ENCODE assay signal across 20 cellular contexts in the genomic region with DNA sequence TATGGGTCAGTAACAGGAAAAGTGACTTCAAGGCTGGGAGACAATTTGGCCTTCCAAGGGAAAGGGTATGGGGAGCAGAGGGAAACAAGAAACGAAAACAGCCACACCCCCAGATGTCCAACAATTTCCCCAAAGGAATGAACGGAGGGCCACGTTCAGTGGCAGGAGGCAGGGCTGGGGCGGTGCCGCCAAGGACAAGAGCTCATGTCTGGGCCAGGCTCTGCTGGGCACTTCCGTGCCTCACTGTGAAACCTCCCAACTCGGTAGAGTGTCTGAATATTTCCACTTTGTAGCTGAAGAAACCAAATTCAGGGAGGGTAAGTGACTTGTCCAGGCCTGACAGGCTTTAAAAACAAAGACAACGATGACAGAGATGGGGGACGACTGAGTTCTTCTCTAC. TPM values are rescaled to one million over a fixed set of nuclear protein-coding genes. Genes with fewer than 3 reads are reported as not detected.
"Had no signal": no experiment of that assay in that cellular context is flagged by ENCODE, and none has a peak within 500 bp of the region (broad histone marks: within the 10 kb centered on the region; RNA-seq: fewer than 3 reads in every experiment).

No MANE protein-coding gene starts in this region.

- H3K4me3 Mint-ChIP-seq: activated B cell treated with CpG ODN at 0.5 μM for 24 hours; activated naive CD8-positive, alpha-beta T cell treated with anti-CD3 and anti-CD28 coated beads, Interleukin-2, amount 10 ng/mL, durations not matched to agents 7 days and 5 days; endodermal cell; neural crest cell; stimulated activated memory B cell treated with anti-CD40 and anti-IgM and Interleukin-4, amounts not matched to agents 10 μg/mL and 1 μg/mL and 100 μg/mL, for 72 hours had no signal

- H3K27ac ChIP-seq: brain microvascular endothelial cell, uterus had no signal

- H3K9me3 Mint-ChIP-seq: activated B cell treated with CpG ODN at 0.5 μM for 24 hours; activated naive CD8-positive, alpha-beta T cell treated with anti-CD3 and anti-CD28 coated beads, Interleukin-2, amount 10 ng/mL, durations not matched to agents 7 days and 5 days; endodermal cell; neural crest cell; stimulated activated memory B cell treated with anti-CD40 and anti-IgM and Interleukin-4, amounts not matched to agents 10 μg/mL and 1 μg/mL and 100 μg/mL, for 72 hours had no signal

- H3K27me3 Mint-ChIP-seq: activated B cell treated with CpG ODN at 0.5 μM for 24 hours; activated naive CD8-positive, alpha-beta T cell treated with anti-CD3 and anti-CD28 coated beads, Interleukin-2, amount 10 ng/mL, durations not matched to agents 7 days and 5 days; stimulated activated memory B cell treated with anti-CD40 and anti-IgM and Interleukin-4, amounts not matched to agents 10 μg/mL and 1 μg/mL and 100 μg/mL, for 72 hours had no signal

- H3K36me3 ChIP-seq: uterus had no signal

- H3K4me3 ChIP-seq: dorsolateral prefrontal cortex, esophagus muscularis mucosa, thyroid gland, uterus had no signal

- FAIRE-seq: islet of Langerhans had no signal

- H3K9me3 ChIP-seq: esophagus muscularis mucosa, thyroid gland, uterus had no signal

- ATAC-seq: left ventricle myocardium superior; stimulated activated memory B cell treated with anti-CD40 and anti-IgM and Interleukin-4, amounts not matched to agents 10 μg/mL and 1 μg/mL and 100 μg/mL, for 72 hours had no signal

- H3K27ac Mint-ChIP-seq: activated B cell treated with CpG ODN at 0.5 μM for 24 hours; activated naive CD8-positive, alpha-beta T cell treated with anti-CD3 and anti-CD28 coated beads, Interleukin-2, amount 10 ng/mL, durations not matched to agents 7 days and 5 days; endodermal cell; stimulated activated memory B cell treated with anti-CD40 and anti-IgM and Interleukin-4, amounts not matched to agents 10 μg/mL and 1 μg/mL and 100 μg/mL, for 72 hours had no signal

- H3K4me1 ChIP-seq: uterus had no signal

- H3K4me1 Mint-ChIP-seq: activated B cell treated with CpG ODN at 0.5 μM for 24 hours; activated naive CD8-positive, alpha-beta T cell treated with anti-CD3 and anti-CD28 coated beads, Interleukin-2, amount 10 ng/mL, durations not matched to agents 7 days and 5 days; endodermal cell; neural crest cell had no signal

- DNase-seq: activated B cell treated with CpG ODN at 0.5 μM for 24 hours; activated naive CD4-positive, alpha-beta T cell; activated naive CD8-positive, alpha-beta T cell treated with anti-CD3 and anti-CD28 coated beads, Interleukin-2, amount 10 ng/mL, durations not matched to agents 7 days and 5 days; brain microvascular endothelial cell; cerebellar nuclear complex; left ventricle myocardium superior; stimulated activated CD4-positive, alpha-beta T cell treated with anti-CD3 and anti-CD28 coated beads, Interleukin-12 subunit alpha, Interleukin-12 subunit beta, amount 100 ng/mL, for 4 hours; stimulated activated CD4-positive, alpha-beta T cell treated with anti-CD3 and anti-CD28 coated beads, Interleukin-2, amount 100 ng/mL, for 24 hours; T-helper 2 cell; thyroid gland; uterus had no signal

- H3K36me3 Mint-ChIP-seq: activated naive CD8-positive, alpha-beta T cell treated with anti-CD3 and anti-CD28 coated beads, Interleukin-2, amount 10 ng/mL, durations not matched to agents 7 days and 5 days had no signal

- H3K27me3 ChIP-seq: brain microvascular endothelial cell, dorsolateral prefrontal cortex, esophagus muscularis mucosa, thyroid gland, uterus had no signal

RNA-seq across cellular contexts. Expression of a gene that starts 52.8 kb away (rescaled TPM):
- total RNA-seq: activated B cell treated with CpG ODN at 0.5 μM for 24 hours; activated CD8-positive, alpha-beta memory T cell treated with anti-CD3 and anti-CD28 coated beads for 36 hours; activated naive CD8-positive, alpha-beta T cell treated with anti-CD3 and anti-CD28 coated beads, Interleukin-2, amount 10 ng/mL, durations not matched to agents 7 days and 5 days; endodermal cell; esophagus muscularis mucosa; left ventricle myocardium superior; osteoblast; pulmonary artery endothelial cell; thyroid gland had no signal
